In the genomic region with DNA sequence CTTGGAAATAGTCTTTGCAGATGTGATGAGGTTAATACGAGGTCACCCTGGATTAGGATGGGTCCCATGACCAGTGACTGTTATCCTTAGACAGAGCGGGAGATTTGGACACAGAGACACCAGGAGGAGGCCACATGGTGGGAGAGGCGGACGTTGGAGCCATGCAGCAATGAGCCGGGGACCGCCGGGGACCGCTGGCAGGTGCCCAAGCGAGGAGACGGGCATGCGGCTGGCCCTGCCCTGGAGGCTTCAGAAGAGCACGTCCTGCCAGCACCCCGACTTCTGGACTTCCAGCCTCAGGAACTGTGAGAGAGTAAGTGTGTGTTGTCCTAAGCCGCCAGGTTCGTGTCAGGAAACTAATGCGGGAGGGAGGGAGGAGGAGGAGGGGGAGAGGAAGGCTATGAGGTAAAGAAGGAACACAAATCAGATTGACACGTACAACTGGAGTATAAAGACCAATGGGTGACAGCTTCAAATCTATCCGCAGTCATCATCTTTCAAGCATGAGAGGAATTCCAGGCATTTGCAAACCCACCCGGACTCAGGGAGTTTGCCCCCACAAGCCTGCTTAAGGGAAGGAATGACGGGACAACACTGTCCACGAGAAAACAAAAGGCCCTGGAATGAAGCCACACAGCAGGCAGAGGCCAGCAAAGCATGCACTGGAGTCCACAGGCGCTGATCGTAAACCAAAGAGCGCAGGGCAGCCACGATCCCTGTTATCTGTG, we compare ENCODE assay signal across 10 cellular contexts.
DNase-seq lines count a peak whose midpoint lies in the region; ATAC-seq, FAIRE-seq and TF ChIP-seq lines count a peak whose summit lies in the region.
"Had no signal": no experiment of that assay in that cellular context is flagged by ENCODE, and none has a peak within 500 bp of the region (broad histone marks: within the 10 kb centered on the region; RNA-seq: fewer than 3 reads in every experiment).

No MANE protein-coding gene starts in this region.

- DNase-seq in AG10803 (ENCODE audit: low read depth) (peak; percentile 96), LoVo (ENCODE audit: low spot score) (peak; percentile 30)
- DNase-seq in activated effector memory CD4-positive, alpha-beta T cell treated with Interleukin-2 at 50 U/mL for 16 hours: no peak
- DNase-seq: activated T-cell treated with anti-CD3 and anti-CD28 coated beads for 4 hours had no signal

- peak; percentile 4 for FAIRE-seq in endometrium (lab: Jason Lieb, UNC)

- H3K4me3 Mint-ChIP-seq in nephron: peak overlapping the region; percentile 46 to 50 (median 47)
- H3K4me3 Mint-ChIP-seq: stimulated activated memory B cell treated with anti-CD40 and anti-IgM and Interleukin-4, amounts not matched to agents 10 μg/mL and 1 μg/mL and 100 μg/mL, for 72 hours had no signal

- no peak overlapping the region for H3K4me3 ChIP-seq in AG10803 (ENCODE audit: low read length)

- TF ChIP-seq CTCF in AG10803 (conservative IDR thresholded peaks at IDR 0.05; ENCODE audit: low read length) (no peak), nephron (IDR thresholded peaks at IDR 0.05; ENCODE audit: unreplicated experiment in 3 of 3) (no peak)

- no peaks in the 10 kb centered on the region for H3K9me3 Mint-ChIP-seq in nephron
- H3K9me3 Mint-ChIP-seq: stimulated activated memory B cell treated with anti-CD40 and anti-IgM and Interleukin-4, amounts not matched to agents 10 μg/mL and 1 μg/mL and 100 μg/mL, for 72 hours had no signal

- no peaks in the 10 kb centered on the region for H3K36me3 Mint-ChIP-seq in nephron (ENCODE audit: low read depth)
- H3K36me3 Mint-ChIP-seq: stimulated activated memory B cell treated with anti-CD40 and anti-IgM and Interleukin-4, amounts not matched to agents 10 μg/mL and 1 μg/mL and 100 μg/mL, for 72 hours had no signal

- peaks cover 26% of the 10 kb centered on the region for H3K27me3 Mint-ChIP-seq in nephron (ENCODE audit: low read depth)

- no peak for ATAC-seq in GM21528 (IDR thresholded peaks at IDR 0.05; ENCODE audit: low FRiP score, unreplicated experiment)
- ATAC-seq in HG02642 (IDR thresholded peaks at IDR 0.05; ENCODE audit: poor library complexity, unreplicated experiment): no peak
- ATAC-seq in GM18907 (IDR thresholded peaks at IDR 0.05; ENCODE audit: unreplicated experiment): no peak
- ATAC-seq: stimulated activated memory B cell treated with anti-CD40 and anti-IgM and Interleukin-4, amounts not matched to agents 10 μg/mL and 1 μg/mL and 100 μg/mL, for 72 hours had no signal

- no peaks in the 10 kb centered on the region for H3K4me1 Mint-ChIP-seq in nephron
- H3K4me1 Mint-ChIP-seq: stimulated activated memory B cell treated with anti-CD40 and anti-IgM and Interleukin-4, amounts not matched to agents 10 μg/mL and 1 μg/mL and 100 μg/mL, for 72 hours had no signal

- no peak overlapping the region for H3K27ac Mint-ChIP-seq in nephron
- H3K27ac Mint-ChIP-seq: stimulated activated memory B cell treated with anti-CD40 and anti-IgM and Interleukin-4, amounts not matched to agents 10 μg/mL and 1 μg/mL and 100 μg/mL, for 72 hours had no signal
